12 cellular contexts compared by ENCODE assay signal in genomic region chr21:28632718-28633408, GRCh38.
DNase-seq lines count a peak whose midpoint lies in the region; ATAC-seq, FAIRE-seq and TF ChIP-seq lines count a peak whose summit lies in the region.
"Had no signal": no experiment of that assay in that cellular context is flagged by ENCODE, and none has a peak within 500 bp of the region (broad histone marks: within the 10 kb centered on the region; RNA-seq: fewer than 3 reads in every experiment).

No MANE protein-coding gene starts in this region.

- H3K4me1 ChIP-seq in small intestine (ENCODE audit: control insufficient read depth in 2 of 2, insufficient read depth in 1 of 2, low read depth in 1 of 2, low read length in 1 of 2) = no peaks in the 10 kb centered on the region

- no peaks in the 10 kb centered on the region for H3K36me3 ChIP-seq in small intestine (ENCODE audit: control insufficient read depth in 2 of 2, insufficient read depth in 2 of 2, low read length in 2 of 2)

- H3K36me3 Mint-ChIP-seq in natural killer cell = no peaks in the 10 kb centered on the region
- peaks cover 12% of the 10 kb centered on the region for H3K36me3 Mint-ChIP-seq in natural killer cell treated with Interleukin-12 subunit alpha and Interleukin-12 subunit beta and Interleukin-15 and Interleukin-18, amount 100 ng/mL, for 72 hours
- no peaks in the 10 kb centered on the region for H3K36me3 Mint-ChIP-seq in mesothelial cell of epicardium

- H3K27ac ChIP-seq in small intestine (ENCODE audit: low read depth in 1 of 2, low read length in 1 of 2) = peak overlapping the region in 1 of 2 donors; percentile 59

- no peaks in the 10 kb centered on the region for H3K9me3 ChIP-seq in small intestine (ENCODE audit: control insufficient read depth, low read depth)

- H3K9me3 Mint-ChIP-seq in natural killer cell (no peaks in the 10 kb centered on the region), mesothelial cell of epicardium (no peaks in the 10 kb centered on the region)
- no peaks in the 10 kb centered on the region for H3K9me3 Mint-ChIP-seq in natural killer cell treated with Interleukin-12 subunit alpha and Interleukin-12 subunit beta and Interleukin-15 and Interleukin-18, amount 100 ng/mL, for 72 hours

- no peak for ATAC-seq in natural killer cell
- no peak for ATAC-seq in natural killer cell treated with Interleukin-12 subunit alpha and Interleukin-12 subunit beta and Interleukin-15 and Interleukin-18, amount 100 ng/mL, for 72 hours
- ATAC-seq in esophagus mucosa = peak; percentile 94
- no peak for ATAC-seq in GM19395 (IDR thresholded peaks at IDR 0.05; ENCODE audit: unreplicated experiment)

- no peak for DNase-seq in natural killer cell
- no peak for DNase-seq in natural killer cell treated with Interleukin-12 subunit alpha and Interleukin-12 subunit beta and Interleukin-15 and Interleukin-18, amount 100 ng/mL, for 72 hours (ENCODE audit: low spot score)
- DNase-seq in mesothelial cell of epicardium (ENCODE audit: low spot score in 2 of 2, unreplicated experiment in 2 of 2) = no peak
- no peak for DNase-seq in erythroblast (lab: John Stamatoyannopoulos, UW)
- no peak for DNase-seq in NCI-H1417 treated with DMSO at 0.1 percent for 48 hours (lab: John Stamatoyannopoulos, UW)
- no peak for DNase-seq in small intestine
- DNase-seq: activated CD4-positive, CD25-positive, alpha-beta regulatory T cell; kidney; NCI-H526 had no signal

- TF ChIP-seq CTCF in natural killer cell (IDR thresholded peaks at IDR 0.05) (no peak), mesothelial cell of epicardium (IDR thresholded peaks at IDR 0.05; ENCODE audit: unreplicated experiment) (no peak)

- TF ChIP-seq POLR2A in erythroblast (IDR thresholded peaks at IDR 0.05; ENCODE audit: low read length) = no peak

- intact Hi-C loops in natural killer cell (cut with micrococcal nuclease) = no loop called here

- H3K27me3 Mint-ChIP-seq in natural killer cell (ENCODE audit: low read depth in 2 of 2) (no peaks in the 10 kb centered on the region), mesothelial cell of epicardium (ENCODE audit: low read depth) (no peaks in the 10 kb centered on the region)
- H3K27me3 Mint-ChIP-seq in natural killer cell treated with Interleukin-12 subunit alpha and Interleukin-12 subunit beta and Interleukin-15 and Interleukin-18, amount 100 ng/mL, for 72 hours = no peaks in the 10 kb centered on the region

- H3K27ac Mint-ChIP-seq in natural killer cell = peak overlapping the region; percentile 31 to 62
- H3K27ac Mint-ChIP-seq in natural killer cell treated with Interleukin-12 subunit alpha and Interleukin-12 subunit beta and Interleukin-15 and Interleukin-18, amount 100 ng/mL, for 72 hours = peak overlapping the region in 1 of 2 donors; percentile 56
- peak overlapping the region; percentile 30 for H3K27ac Mint-ChIP-seq in mesothelial cell of epicardium

- FAIRE-seq in small intestine (lab: Jason Lieb, UNC) = no peak
- FAIRE-seq: H54, kidney had no signal

- peaks cover 38 to 44% of the 10 kb centered on the region in 2 donors for H3K4me1 Mint-ChIP-seq in natural killer cell
- H3K4me1 Mint-ChIP-seq in natural killer cell treated with Interleukin-12 subunit alpha and Interleukin-12 subunit beta and Interleukin-15 and Interleukin-18, amount 100 ng/mL, for 72 hours (ENCODE audit: low read depth in 2 of 2) = peaks cover 21 to 31% of the 10 kb centered on the region in 2 donors
- H3K4me1 Mint-ChIP-seq in mesothelial cell of epicardium = peaks cover 19% of the 10 kb centered on the region

- H3K4me3 Mint-ChIP-seq in natural killer cell (no peak overlapping the region), mesothelial cell of epicardium (no peak overlapping the region)
- no peak overlapping the region for H3K4me3 Mint-ChIP-seq in natural killer cell treated with Interleukin-12 subunit alpha and Interleukin-12 subunit beta and Interleukin-15 and Interleukin-18, amount 100 ng/mL, for 72 hours

- H3K27me3 ChIP-seq in small intestine (ENCODE audit: control insufficient read depth in 2 of 2, insufficient read depth in 2 of 2, low read length in 2 of 2) = no peaks in the 10 kb centered on the region

- 63 to 83% (median 78%) methylated on average over 3 of the region's 3 CpGs for WGBS in small intestine, 3 donors

- H3K4me3 ChIP-seq in small intestine (ENCODE audit: low read depth in 1 of 2, low read length in 2 of 2) = no peak overlapping the region
